ENCODE assay signal across 15 cellular contexts in the genomic region with DNA sequence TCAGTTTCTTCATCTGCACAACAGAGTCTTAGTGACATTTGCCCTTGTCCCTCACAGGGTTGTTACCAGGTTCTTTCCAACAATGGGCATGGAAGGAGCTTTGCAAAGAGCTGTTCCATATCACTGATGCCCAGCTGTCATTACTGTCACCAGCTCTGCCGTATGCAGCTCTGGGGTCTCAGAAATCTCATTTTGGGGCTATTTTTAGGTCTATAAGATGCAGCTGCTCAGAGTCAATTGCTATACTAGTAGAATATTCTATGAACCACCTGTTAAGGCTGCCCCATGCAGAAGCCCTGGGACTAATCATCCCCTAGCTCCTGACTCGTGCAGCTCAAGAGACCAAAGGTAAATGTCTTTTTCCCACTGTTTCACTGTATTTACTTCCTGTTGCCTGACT.
DNase-seq lines count a peak whose midpoint lies in the region; FAIRE-seq and TF ChIP-seq lines count a peak whose summit lies in the region.
"Had no signal": no experiment of that assay in that cellular context is flagged by ENCODE, and none has a peak within 500 bp of the region (broad histone marks: within the 10 kb centered on the region; RNA-seq: fewer than 3 reads in every experiment).

No MANE protein-coding gene starts in this region.

- peak overlapping the region; percentile 28 for H3K4me3 ChIP-seq in OCI-LY7 (ENCODE audit: low read depth, low read length, poor library complexity, severe bottlenecking)
- H3K4me3 ChIP-seq: BLaER1, GM23248 had no signal

- H3K36me3 ChIP-seq in OCI-LY7 (ENCODE audit: insufficient read depth, low read length): no peaks in the 10 kb centered on the region
- H3K36me3 ChIP-seq: BLaER1 had no signal

- CTCF ChIA-PET in OCI-LY7 (lab: Charles Lee; ENCODE audit: unreplicated experiment): no interaction called here

- no peaks in the 10 kb centered on the region for H3K36me3 Mint-ChIP-seq in nephron (ENCODE audit: low read depth)

- POLR2A ChIA-PET in OCI-LY7 (lab: Charles Lee): interaction anchor here (0.5 to 1.1 kb wide), 4 partner anchors 13 to 1161 kb away, joined by 3 read pairs; no protein-coding TSS in a partner anchor

- H3K27ac Mint-ChIP-seq in nephron: peak overlapping the region in 2 of 3 experiments; percentile 3 to 21

- H2AFZ ChIP-seq in OCI-LY7 (ENCODE audit: low read length): no peak overlapping the region
- H2AFZ ChIP-seq: GM23248 had no signal

- H3K9me3 Mint-ChIP-seq in nephron: no peaks in the 10 kb centered on the region

- DNase-seq in NCI-H1436 (lab: John Stamatoyannopoulos, UW) (peak; percentile 6), NCI-H1436 treated with DMSO at 0.1 percent for 48 hours (lab: John Stamatoyannopoulos, UW) (no peak), DMS153 treated with DMSO at 0.1 percent for 48 hours (lab: John Stamatoyannopoulos, UW; ENCODE audit: unreplicated experiment) (peak; percentile 21), OCI-LY7 (ENCODE audit: low spot score) (peak; percentile 4), frontal cortex (ENCODE audit: low spot score in 2 of 2) (no peak)
- no peak for DNase-seq in activated CD8-positive, alpha-beta memory T cell treated with anti-CD3 and anti-CD28 coated beads, Interleukin-2, amount 50 U/mL, for 4 hours
- DNase-seq: 8988T, AML-193, Calu3, DMS 273 treated with DMSO at 0.1 percent for 48 hours, GM23248 had no signal

- no TSS peak for BruUV-seq in OCI-LY7 (replicated peaks; lab: Mats Ljungman, UMichigan)

- FAIRE-seq in frontal cortex (lab: Jason Lieb, UNC): no peak
- FAIRE-seq: H54 had no signal

- peak overlapping the region; percentile 51 for H3K4me2 ChIP-seq in OCI-LY7 (ENCODE audit: low read length)
- H3K4me2 ChIP-seq: BLaER1 had no signal

- H3K27ac ChIP-seq in OCI-LY7 (ENCODE audit: low read depth, low read length, poor library complexity, severe bottlenecking): no peak overlapping the region
- H3K27ac ChIP-seq: BLaER1, GM23248, HL-60 had no signal

- intact Hi-C loops in OCI-LY7 (cut with micrococcal nuclease; ENCODE audit: unreplicated experiment): no loop called here

- peak overlapping the region in 1 of 3 experiments; percentile 46 for H3K4me3 Mint-ChIP-seq in nephron

- no peaks in the 10 kb centered on the region for H3K9me2 ChIP-seq in OCI-LY7 (ENCODE audit: insufficient read depth, low read length)

- peaks cover 20% of the 10 kb centered on the region for H3K4me1 ChIP-seq in OCI-LY7 (ENCODE audit: insufficient read depth, low read length, poor library complexity, severe bottlenecking)
- H3K4me1 ChIP-seq: BLaER1 had no signal

- H3K27me3 Mint-ChIP-seq in nephron (ENCODE audit: low read depth): no peaks in the 10 kb centered on the region

- peaks cover 30% of the 10 kb centered on the region for H3K4me1 Mint-ChIP-seq in nephron

- no peaks in the 10 kb centered on the region for H4K20me1 ChIP-seq in OCI-LY7 (ENCODE audit: insufficient read depth, low read length)
- H4K20me1 ChIP-seq: BLaER1 had no signal

- TF ChIP-seq CTCF in OCI-LY7 (conservative IDR thresholded peaks at IDR 0.05; ENCODE audit: low read length) (no peak), nephron (IDR thresholded peaks at IDR 0.05; ENCODE audit: unreplicated experiment in 3 of 3) (no peak)

- H3K79me2 ChIP-seq in OCI-LY7 (ENCODE audit: insufficient read depth, low read depth, low read length): no peaks in the 10 kb centered on the region

- no peaks in the 10 kb centered on the region for H3K9me3 ChIP-seq in OCI-LY7 (ENCODE audit: low read length)

Comparison
In these comparisons a context has a peak if more than half of its experiments do, and no peak if none do; other contexts are left out.
1. DNase-seq: peak in NCI-H1436 (single experiment), DMS153 treated with DMSO at 0.1 percent for 48 hours (single experiment) and OCI-LY7 (single experiment); none in NCI-H1436 treated with DMSO at 0.1 percent for 48 hours (single experiment), activated CD8-positive, alpha-beta memory T cell treated with anti-CD3 and anti-CD28 coated beads, Interleukin-2, amount 50 U/mL, for 4 hours (single experiment) and frontal cortex (0 of 2).